In genomic region chr10:123136806-123137642, GRCh38 we compare ENCODE assay signal across 9 cellular contexts. TPM values are rescaled to one million over a fixed set of nuclear protein-coding genes. Genes with fewer than 3 reads are reported as not detected.
A peak's percentile ranks its signal among the peaks of the same experiment; 100 is the strongest.
DNase-seq lines count a peak whose midpoint lies in the region; ATAC-seq and TF ChIP-seq lines count a peak whose summit lies in the region.
"Had no signal": no experiment of that assay in that cellular context is flagged by ENCODE, and none has a peak within 500 bp of the region (broad histone marks: within the 10 kb centered on the region; RNA-seq: fewer than 3 reads in every experiment).

No MANE protein-coding gene starts in this region.

- no peak for TF ChIP-seq CTCF in fibroblast of villous mesenchyme (IDR thresholded peaks at IDR 0.05; ENCODE audit: insufficient read depth, low read depth, low read length)

- H3K4me3 ChIP-seq in fibroblast of villous mesenchyme (ENCODE audit: low read depth, low read length) = no peak overlapping the region

- H3K36me3 Mint-ChIP-seq in T-helper 2 cell treated with Interferon-gamma antibody and Interleukin-4, amounts not matched to agents 5 μg/mL and 100 μg/mL, for 36 hours (ENCODE audit: low read depth) = peaks cover 6% of the 10 kb centered on the region

- peak overlapping the region; percentile 69 for H3K4me3 Mint-ChIP-seq in T-helper 2 cell treated with Interferon-gamma antibody and Interleukin-4, amounts not matched to agents 5 μg/mL and 100 μg/mL, for 36 hours

- peak overlapping the region; percentile 86 for H3K27ac Mint-ChIP-seq in T-helper 2 cell treated with Interferon-gamma antibody and Interleukin-4, amounts not matched to agents 5 μg/mL and 100 μg/mL, for 36 hours

- peaks cover 23% of the 10 kb centered on the region for H3K4me1 Mint-ChIP-seq in T-helper 2 cell treated with Interferon-gamma antibody and Interleukin-4, amounts not matched to agents 5 μg/mL and 100 μg/mL, for 36 hours (ENCODE audit: low read depth)

- ATAC-seq in HG03354 (IDR thresholded peaks at IDR 0.05; ENCODE audit: poor library complexity, severe bottlenecking, unreplicated experiment) = no peak
- no peak for ATAC-seq in HG02798 (IDR thresholded peaks at IDR 0.05; ENCODE audit: poor library complexity, unreplicated experiment)
- ATAC-seq in HG03280 (IDR thresholded peaks at IDR 0.05; ENCODE audit: unreplicated experiment) = no peak

- H3K9me3 Mint-ChIP-seq in T-helper 2 cell treated with Interferon-gamma antibody and Interleukin-4, amounts not matched to agents 5 μg/mL and 100 μg/mL, for 36 hours = peaks cover 3% of the 10 kb centered on the region

- DNase-seq in NOMO-1 treated with DMSO at 0.1 percent for 48 hours (lab: John Stamatoyannopoulos, UW; ENCODE audit: unreplicated experiment) (peak; percentile 60), NOMO-1 treated with dmso at 0.1 percent for 144 hours (lab: John Stamatoyannopoulos, UW; ENCODE audit: unreplicated experiment) (no peak), fibroblast of villous mesenchyme (ENCODE audit: low read depth) (peak; percentile 11)
- DNase-seq in T-helper 2 cell treated with Interferon-gamma antibody and Interleukin-4, amounts not matched to agents 5 μg/mL and 100 μg/mL, for 36 hours (ENCODE audit: low spot score) = no peak
- peak; percentile 44 for DNase-seq in stimulated activated CD8-positive, alpha-beta memory T cell treated with anti-CD3 and anti-CD28 coated beads, Interleukin-4, amount 100 ng/mL, for 48 hours
- DNase-seq: activated CD4-positive, CD25-positive, alpha-beta regulatory T cell treated with anti-CD3 and anti-CD28 coated beads, Interleukin-2, amount 50 U/mL, for 72 hours had no signal

- peaks cover 82% of the 10 kb centered on the region for H3K27me3 Mint-ChIP-seq in T-helper 2 cell treated with Interferon-gamma antibody and Interleukin-4, amounts not matched to agents 5 μg/mL and 100 μg/mL, for 36 hours (ENCODE audit: low read depth)

RNA-seq across cellular contexts. Expression of gene HMX3, which starts 1.3 kb away (rescaled TPM):
- not detected in 2 replicates for total RNA-seq in fibroblast of villous mesenchyme

RNA-seq across cellular contexts. Expression of gene HMX2, which starts 10.9 kb away (rescaled TPM):
- total RNA-seq in fibroblast of villous mesenchyme = not detected in 2 replicates

RNA-seq across cellular contexts. Expression of gene BUB3, which starts 17.2 kb away (rescaled TPM):
- total RNA-seq in fibroblast of villous mesenchyme = 134 and 158 TPM in 2 replicates

Comparison
In these comparisons a context has a peak if more than half of its experiments do, and no peak if none do; other contexts are left out.
1. DNase-seq: peak in NOMO-1 treated with DMSO at 0.1 percent for 48 hours (single experiment), fibroblast of villous mesenchyme (single experiment) and stimulated activated CD8-positive, alpha-beta memory T cell treated with anti-CD3 and anti-CD28 coated beads, Interleukin-4, amount 100 ng/mL, for 48 hours (single experiment); none in NOMO-1 treated with dmso at 0.1 percent for 144 hours (single experiment) and T-helper 2 cell treated with Interferon-gamma antibody and Interleukin-4, amounts not matched to agents 5 μg/mL and 100 μg/mL, for 36 hours (single experiment).